In the genomic region with DNA sequence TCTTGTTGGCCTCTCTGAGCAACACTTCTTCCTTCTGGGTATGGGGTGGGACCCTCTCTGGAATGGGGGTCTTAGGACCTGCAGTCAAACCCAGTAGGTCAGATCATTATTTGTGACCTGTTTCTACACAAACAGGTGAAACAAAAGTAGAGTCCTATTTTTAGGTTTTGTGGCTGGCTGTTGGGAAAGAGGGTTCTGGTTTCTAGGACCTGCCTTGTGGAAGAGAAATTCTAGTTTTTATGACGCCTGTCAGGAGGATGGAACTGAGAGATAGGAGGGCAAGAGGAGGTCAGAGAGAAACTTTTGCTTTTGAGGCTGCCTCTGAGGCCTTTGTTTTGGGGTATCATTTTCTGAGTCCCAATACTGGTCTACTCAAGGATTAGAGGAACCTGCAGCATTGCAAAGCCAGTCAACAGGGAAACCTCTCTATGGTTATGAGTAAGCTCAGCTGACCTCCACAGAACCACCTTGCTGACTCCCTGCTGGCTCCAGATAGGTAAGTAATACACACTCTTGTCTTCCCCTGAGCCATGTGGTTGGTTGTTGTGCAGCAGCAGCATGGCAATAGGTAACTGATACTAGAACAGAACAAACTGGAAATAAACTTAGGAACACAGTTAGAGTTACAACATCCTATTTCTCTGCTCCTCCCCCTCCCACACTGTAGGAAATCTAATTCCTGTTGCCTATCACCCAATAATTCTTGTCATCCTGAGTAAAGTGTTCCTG, we compare ENCODE assay signal across 19 cellular contexts.
"Had no signal": no experiment of that assay in that cellular context is flagged by ENCODE, and none has a peak within 500 bp of the region (broad histone marks: within the 10 kb centered on the region; RNA-seq: fewer than 3 reads in every experiment).

No MANE protein-coding gene starts in this region.

- H3K4me3 ChIP-seq: colonic mucosa, heart right ventricle, left lung, lower lobe of right lung had no signal

- DNase-seq: colonic mucosa; cortex of kidney; effector CD8-positive, alpha-beta T cell; effector memory CD8-positive, alpha-beta T cell; endodermal cell; erythroblast; foreskin keratinocyte; glutamatergic neuron; head of caudate nucleus; heart right ventricle; hippocampal formation; left colon; left lung; left ventricle myocardium superior; lower lobe of right lung; mesenchymal stem cell; naive thymus-derived CD4-positive, alpha-beta T cell had no signal

- H3K27me3 ChIP-seq: colonic mucosa, foreskin keratinocyte, heart right ventricle, left lung had no signal

- H3K4me1 ChIP-seq: colonic mucosa, heart right ventricle, left lung, lower lobe of right lung had no signal

- H3K27ac ChIP-seq: colonic mucosa, epithelial cell of prostate, foreskin keratinocyte, heart right ventricle, left lung, lower lobe of right lung had no signal

- H3K9me3 ChIP-seq: colonic mucosa, left lung, lower lobe of right lung had no signal

- H3K36me3 ChIP-seq: colonic mucosa, heart right ventricle, left lung, lower lobe of right lung had no signal

- ATAC-seq: effector memory CD8-positive, alpha-beta T cell; esophagus mucosa; foreskin keratinocyte; heart right ventricle; left colon; left lung; left ventricle myocardium superior; lower lobe of right lung; naive thymus-derived CD4-positive, alpha-beta T cell had no signal
